8 cellular contexts compared by ENCODE assay signal in the genomic region with DNA sequence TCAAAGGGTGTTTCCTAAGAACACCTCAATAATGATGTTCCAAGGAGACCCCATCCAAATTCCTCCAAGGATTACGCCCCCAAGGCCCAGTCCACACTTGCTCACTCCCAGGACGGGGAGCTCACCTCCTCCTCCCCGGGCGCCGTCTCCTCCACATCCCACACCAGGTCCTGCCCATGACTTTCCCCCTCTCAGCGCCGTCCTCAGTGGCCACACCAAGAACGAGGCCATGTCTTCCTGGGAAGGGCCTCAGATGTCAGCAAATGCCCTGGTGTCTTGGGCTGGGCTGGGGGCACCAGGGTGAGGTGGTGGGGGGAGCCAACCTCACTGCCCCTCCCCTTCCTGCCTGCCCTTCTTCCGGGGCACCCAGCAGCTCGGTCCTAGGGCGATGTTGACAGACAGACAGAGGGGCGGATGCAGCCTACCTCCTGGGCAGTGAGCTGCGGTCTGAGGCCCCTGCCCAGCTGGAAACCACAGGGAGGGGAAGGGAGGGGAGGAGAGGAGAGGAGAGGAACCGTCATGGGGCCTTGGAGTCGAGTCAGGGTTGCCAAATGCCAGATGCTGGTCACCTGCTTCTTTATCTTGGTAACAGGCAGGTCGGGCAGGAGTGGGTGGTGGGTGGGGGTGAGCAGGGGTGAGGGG. TPM values are rescaled to one million over a fixed set of nuclear protein-coding genes. Genes with fewer than 3 reads are reported as not detected.
DNase-seq lines count a peak whose midpoint lies in the region; ATAC-seq and TF ChIP-seq lines count a peak whose summit lies in the region.

TSS of gene C11orf21 (minus strand) at position 288 of the 642 bp plus-strand sequence. CDS start at position 178, 110 bp downstream.
A gene with protein sequence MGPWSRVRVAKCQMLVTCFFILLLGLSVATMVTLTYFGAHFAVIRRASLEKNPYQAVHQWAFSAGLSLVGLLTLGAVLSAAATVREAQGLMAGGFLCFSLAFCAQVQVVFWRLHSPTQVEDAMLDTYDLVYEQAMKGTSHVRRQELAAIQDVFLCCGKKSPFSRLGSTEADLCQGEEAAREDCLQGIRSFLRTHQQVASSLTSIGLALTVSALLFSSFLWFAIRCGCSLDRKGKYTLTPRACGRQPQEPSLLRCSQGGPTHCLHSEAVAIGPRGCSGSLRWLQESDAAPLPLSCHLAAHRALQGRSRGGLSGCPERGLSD (plus strand): TSS at position 383 of the 642 bp plus-strand sequence. CDS start 137 bp downstream, at position 520.

- no peaks in the 10 kb centered on the region for H3K36me3 ChIP-seq in ascending aorta
- no peaks in the 10 kb centered on the region for H3K36me3 ChIP-seq in muscle layer of colon (ENCODE audit: insufficient read depth, low read length)

- peak within 1 kb of the TSS in 1 of 2 donors; percentile 26 for H3K4me3 ChIP-seq in ascending aorta
- peak within 1 kb of the TSS in 1 of 2 donors; percentile 42 for H3K4me3 ChIP-seq in muscle layer of colon (ENCODE audit: low read depth in 1 of 2, low read length in 2 of 2)

- peak within 1 kb of the TSS; percentile 27 for H3K9ac ChIP-seq in muscle layer of colon (ENCODE audit: low read length)

- H3K27ac ChIP-seq in ascending aorta (peak within 1 kb of the TSS; percentile 47 to 67), muscle layer of colon (ENCODE audit: low read depth, low read length) (peak within 1 kb of the TSS; percentile 57)

- peak; percentile 61 for ATAC-seq in GM21723 (IDR thresholded peaks at IDR 0.05; ENCODE audit: unreplicated experiment)
- no peak for ATAC-seq in HG02798 (IDR thresholded peaks at IDR 0.05; ENCODE audit: poor library complexity, unreplicated experiment)
- no peak for ATAC-seq in GM19452 (IDR thresholded peaks at IDR 0.05; ENCODE audit: unreplicated experiment)
- ATAC-seq in GM21526 (IDR thresholded peaks at IDR 0.05; ENCODE audit: low FRiP score, unreplicated experiment): no peak

- H3K27me3 ChIP-seq in ascending aorta: no peaks in the 10 kb centered on the region
- no peaks in the 10 kb centered on the region for H3K27me3 ChIP-seq in muscle layer of colon (ENCODE audit: control insufficient read depth in 1 of 2, insufficient read depth in 2 of 2, low read length in 2 of 2)

- intact Hi-C loops in ascending aorta (cut with DNase I): loop anchor here (5.0 kb wide), 1 partner anchor 104 kb away; no protein-coding TSS in a partner anchor

- no peak for TF ChIP-seq CTCF in ascending aorta (IDR thresholded peaks at IDR 0.05)

- H3K4me1 ChIP-seq in ascending aorta (peaks cover 28 to 39% of the 10 kb centered on the region in 2 donors), muscle layer of colon (ENCODE audit: insufficient read depth, low read length) (peaks cover 46% of the 10 kb centered on the region)

- peak; percentile 96 for DNase-seq in SKM-1 treated with dmso at 0.1 percent for 144 hours (lab: John Stamatoyannopoulos, UW; ENCODE audit: unreplicated experiment)
- DNase-seq in ascending aorta (ENCODE audit: low spot score in 2 of 2): peak in 1 of 2 donors; percentile 65
- no peak for DNase-seq in dermis blood vessel endothelial cell

- H3K9me3 ChIP-seq in ascending aorta: no peaks in the 10 kb centered on the region
- no peaks in the 10 kb centered on the region for H3K9me3 ChIP-seq in muscle layer of colon (ENCODE audit: low read length)

RNA-seq across cellular contexts. Expression of gene C11orf21, which starts in this region (rescaled TPM):
- total RNA-seq in ascending aorta: not detected
- total RNA-seq in dermis blood vessel endothelial cell: not detected in 2 replicates

RNA-seq across cellular contexts. Expression of the second gene that starts in this region (rescaled TPM):
- 1.9 TPM for total RNA-seq in ascending aorta
- not detected in 2 replicates for total RNA-seq in dermis blood vessel endothelial cell
